Comparison of ENCODE assay signal across 22 cellular contexts in genomic region chr18:27695509-27695908, GRCh38.
A peak's percentile ranks its signal among the peaks of the same experiment; 100 is the strongest.
DNase-seq lines count a peak whose midpoint lies in the region; ATAC-seq, FAIRE-seq and TF ChIP-seq lines count a peak whose summit lies in the region.
"Had no signal": no experiment of that assay in that cellular context is flagged by ENCODE, and none has a peak within 500 bp of the region (broad histone marks: within the 10 kb centered on the region; RNA-seq: fewer than 3 reads in every experiment).

No MANE protein-coding gene starts in this region.

- no peak overlapping the region for H4K12ac ChIP-seq in trophoblast cell (ENCODE audit: low read depth, low read length)

- no peak overlapping the region for H3K9ac ChIP-seq in trophoblast cell (ENCODE audit: low read length)

- no peak for FAIRE-seq in urothelium cell line (lab: Jason Lieb, UNC)

- H4K91ac ChIP-seq in trophoblast cell (ENCODE audit: low read depth, low read length), result no peak overlapping the region

- no peaks in the 10 kb centered on the region for H3K9me3 ChIP-seq in trophoblast cell (ENCODE audit: insufficient read depth, low read depth, low read length)
- H3K9me3 ChIP-seq: esophagus squamous epithelium, SJSA1, transverse colon had no signal

- no peak overlapping the region for H2BK120ac ChIP-seq in trophoblast cell (ENCODE audit: insufficient read depth, low read length, poor library complexity)

- H2BK5ac ChIP-seq in trophoblast cell (ENCODE audit: low read depth, low read length, poor library complexity), result no peak overlapping the region

- no CpG with 5 or more reads among the region's 4 CpGs for WGBS in trophoblast cell (ENCODE audit: extremely low coverage, insufficient coverage, insufficient read length)

- DNase-seq in EL (peak; percentile 49), RWPE1 (ENCODE audit: low spot score) (peak; percentile 14), foreskin keratinocyte (peak; percentile 41 to 64), trophoblast cell (peak; percentile 12 to 71), NCI-H2107 treated with DMSO at 0.1 percent for 48 hours (lab: John Stamatoyannopoulos, UW; ENCODE audit: unreplicated experiment) (no peak), urothelium cell line (ENCODE audit: low spot score) (no peak)
- DNase-seq: activated B cell treated with CpG ODN at 0.5 μM for 24 hours; activated CD8-positive, alpha-beta T cell treated with anti-CD3 and anti-CD28 coated beads for 36 hours; activated naive CD4-positive, alpha-beta T cell treated with Interleukin-2 at 50 U/mL for 16 hours; amygdala; CD8-positive, alpha-beta T cell; effector CD4-positive, alpha-beta T cell; esophagus squamous epithelium; IMR-90; MM.1S; PC-9; stimulated activated CD4-positive, alpha-beta T cell treated with anti-CD3 and anti-CD28 coated beads, Interleukin-4, amount 100 ng/mL, for 4 hours; stimulated activated naive CD8-positive, alpha-beta T cell treated with anti-CD3 and anti-CD28 coated beads, Interleukin-15, amount 100 ng/mL, for 72 hours; transverse colon had no signal

- TF ChIP-seq CTCF in RWPE1 (conservative IDR thresholded peaks at IDR 0.05; ENCODE audit: low read depth), result no peak
- no peak for TF ChIP-seq CTCF in foreskin keratinocyte (conservative IDR thresholded peaks at IDR 0.05)

- H3K4ac ChIP-seq in trophoblast cell (ENCODE audit: low read depth, low read length), result no peak overlapping the region

- H4K8ac ChIP-seq in trophoblast cell (ENCODE audit: low read depth, low read length), result no peak overlapping the region

- no peak overlapping the region for H3K18ac ChIP-seq in trophoblast cell (ENCODE audit: low read length)

- no peaks in the 10 kb centered on the region for H3K36me3 ChIP-seq in trophoblast cell (ENCODE audit: control insufficient read depth in 1 of 2, insufficient read depth in 2 of 2, low read length in 2 of 2)
- H3K36me3 ChIP-seq: esophagus squamous epithelium, SJSA1, transverse colon had no signal

- POLR2A ChIA-PET in RWPE1 (lab: Yijun Ruan, JAX; ENCODE audit: low non-redundant PET), result no interaction called here

- H2AK5ac ChIP-seq in trophoblast cell (ENCODE audit: low read length), result no peak overlapping the region

- no peak overlapping the region for H3K14ac ChIP-seq in trophoblast cell (ENCODE audit: low read length)

- CTCF ChIA-PET in RWPE1 (lab: Yijun Ruan, JAX), result no interaction called here

- H3K23ac ChIP-seq in trophoblast cell (ENCODE audit: low read length), result no peak overlapping the region

- H3K27ac ChIP-seq in RWPE1 (no peak overlapping the region), foreskin keratinocyte (no peak overlapping the region), trophoblast cell (ENCODE audit: low read depth, low read length) (no peak overlapping the region)
- H3K27ac ChIP-seq: esophagus squamous epithelium, PC-9, SJSA1, transverse colon had no signal

- H3K27me3 ChIP-seq in foreskin keratinocyte, result no peaks in the 10 kb centered on the region
- H3K27me3 ChIP-seq in trophoblast cell (ENCODE audit: insufficient read depth, low read length), result no peaks in the 10 kb centered on the region
- H3K27me3 ChIP-seq: esophagus squamous epithelium, SJSA1, transverse colon had no signal

- H3K4me3 ChIP-seq in trophoblast cell (ENCODE audit: low read depth, low read length), result no peak overlapping the region
- H3K4me3 ChIP-seq: esophagus squamous epithelium, PC-9, SJSA1, transverse colon had no signal

- H3K4me1 ChIP-seq in foreskin keratinocyte (peaks cover 3% of the 10 kb centered on the region), trophoblast cell (ENCODE audit: control insufficient read depth in 1 of 2, insufficient read depth in 2 of 2, low read length in 2 of 2) (peaks cover 0 to 2% of the 10 kb centered on the region in 2 experiments)
- H3K4me1 ChIP-seq: esophagus squamous epithelium, SJSA1, transverse colon had no signal

- no peaks in the 10 kb centered on the region for H3K79me2 ChIP-seq in trophoblast cell (ENCODE audit: control insufficient read depth, insufficient read depth, low read length, poor library complexity)

- H3K4me2 ChIP-seq in trophoblast cell (ENCODE audit: low read length), result no peak overlapping the region
- H3K4me2 ChIP-seq: PC-9 had no signal

- peak; percentile 83 for ATAC-seq in foreskin keratinocyte
- ATAC-seq in GM21381 (IDR thresholded peaks at IDR 0.05; ENCODE audit: unreplicated experiment), result no peak
- ATAC-seq in HG03457 (IDR thresholded peaks at IDR 0.05; ENCODE audit: unreplicated experiment), result no peak
- ATAC-seq: activated CD8-positive, alpha-beta T cell treated with anti-CD3 and anti-CD28 coated beads for 36 hours; CD8-positive, alpha-beta T cell; stimulated activated naive CD8-positive, alpha-beta T cell treated with anti-CD3 and anti-CD28 coated beads, Interleukin-15, amount 100 ng/mL, for 72 hours had no signal

- H2BK12ac ChIP-seq in trophoblast cell (ENCODE audit: low read length), result no peak overlapping the region

- H3K79me1 ChIP-seq in trophoblast cell (ENCODE audit: low read length), result no peaks in the 10 kb centered on the region

- H2AFZ ChIP-seq in trophoblast cell (ENCODE audit: insufficient read depth, low read length, poor library complexity), result no peak overlapping the region
- H2AFZ ChIP-seq: PC-9 had no signal

Comparison
In these comparisons a context has a peak if more than half of its experiments do, and no peak if none do; other contexts are left out.
1. DNase-seq: peak in EL (single experiment), RWPE1 (single experiment), foreskin keratinocyte (2 of 2) and trophoblast cell (2 of 2); none in NCI-H2107 treated with DMSO at 0.1 percent for 48 hours (single experiment) and urothelium cell line (single experiment).